Comparison of ENCODE assay signal across 7 cellular contexts in genomic region chr1:110412576-110412975, GRCh38. TPM values are rescaled to one million over a fixed set of nuclear protein-coding genes. Genes with fewer than 3 reads are reported as not detected.
DNase-seq lines count a peak whose midpoint lies in the region; ATAC-seq and TF ChIP-seq lines count a peak whose summit lies in the region.

No MANE protein-coding gene starts in this region.

- no peaks in the 10 kb centered on the region for H3K9me3 Mint-ChIP-seq in activated naive CD8-positive, alpha-beta T cell treated with anti-CD3 and anti-CD28 coated beads for 36 hours

- H3K9me3 ChIP-seq in heart left ventricle = no peaks in the 10 kb centered on the region

- no peaks in the 10 kb centered on the region for H3K36me3 Mint-ChIP-seq in activated naive CD8-positive, alpha-beta T cell treated with anti-CD3 and anti-CD28 coated beads for 36 hours

- ATAC-seq in SK-N-SH treated with all-trans-retinoic acid at 6 μM for 48 hours (peak; percentile 88), heart left ventricle (peak; percentile 40 to 76 (median 58)), HG03520 (IDR thresholded peaks at IDR 0.05; ENCODE audit: unreplicated experiment) (no peak)

- peaks cover 0 to 34% (median 16%) of the 10 kb centered on the region in 12 donors for H3K4me1 ChIP-seq in heart left ventricle

- H3K4me3 Mint-ChIP-seq in activated naive CD8-positive, alpha-beta T cell treated with anti-CD3 and anti-CD28 coated beads for 36 hours = no peak overlapping the region

- H3K4me3 ChIP-seq in heart left ventricle = no peak overlapping the region

- intact Hi-C loops in heart left ventricle (cut with DNase I) = loop anchor here in 9 of 10 donors (1.0 to 5.0 kb wide), 6 partner anchors 48 to 85 kb away; no protein-coding TSS in a partner anchor

- 33 to 38% (median 35%) methylated on average over 4 of the region's 4 CpGs for WGBS in heart left ventricle, 4 donors

- H3K27ac Mint-ChIP-seq in activated naive CD8-positive, alpha-beta T cell treated with anti-CD3 and anti-CD28 coated beads for 36 hours = no peak overlapping the region

- no peaks in the 10 kb centered on the region for H3K27me3 ChIP-seq in heart left ventricle

- H3K27me3 Mint-ChIP-seq in activated naive CD8-positive, alpha-beta T cell treated with anti-CD3 and anti-CD28 coated beads for 36 hours = no peaks in the 10 kb centered on the region

- TF ChIP-seq POLR2A in heart left ventricle (IDR thresholded peaks at IDR 0.05) = no peak

- H3K36me3 ChIP-seq in heart left ventricle = no peaks in the 10 kb centered on the region

- DNase-seq in LHCN-M2 (ENCODE audit: low read depth) = peak; percentile 68
- peak; percentile 58 for DNase-seq in activated naive CD8-positive, alpha-beta T cell treated with anti-CD3 and anti-CD28 coated beads for 36 hours
- peak; percentile 42 to 80 (median 70) for DNase-seq in heart left ventricle
- DNase-seq in pulmonary artery endothelial cell (ENCODE audit: low read depth, low spot score) = peak; percentile 17

- peaks cover 7% of the 10 kb centered on the region for H3K4me1 Mint-ChIP-seq in activated naive CD8-positive, alpha-beta T cell treated with anti-CD3 and anti-CD28 coated beads for 36 hours

- TF ChIP-seq CTCF in GM12874 (IDR thresholded peaks at IDR 0.05; ENCODE audit: insufficient read depth, low read depth, low read length) (peak; percentile 85), heart left ventricle (IDR thresholded peaks at IDR 0.05) (peak; percentile 61 to 83 (median 75))

- H3K27ac ChIP-seq in heart left ventricle = no peak overlapping the region

TF ChIP-seq in SK-N-SH treated with all-trans-retinoic acid at 6 μM for 48 hours, 23 proteins besides CTCF, POLR2A, EP300 and RAD21:
- no peak for TF ChIP-seq RARB (CRISPR knock-in tag; IDR thresholded peaks at IDR 0.05)
- TF ChIP-seq PATZ1 (CRISPR knock-in tag; IDR thresholded peaks at IDR 0.05; ENCODE audit: borderline replicate concordance) = no peak
- TF ChIP-seq ZNF70 (CRISPR knock-in tag; IDR thresholded peaks at IDR 0.05) = no peak
- no peak for TF ChIP-seq ZFP3 (CRISPR knock-in tag; IDR thresholded peaks at IDR 0.05)
- TF ChIP-seq CSRNP3 (CRISPR knock-in tag; IDR thresholded peaks at IDR 0.05) = no peak
- TF ChIP-seq TOX (CRISPR knock-in tag; IDR thresholded peaks at IDR 0.05; ENCODE audit: borderline replicate concordance) = no peak
- TF ChIP-seq GLIS3 (CRISPR knock-in tag; IDR thresholded peaks at IDR 0.05) = no peak
- TF ChIP-seq BACH2 (CRISPR knock-in tag; IDR thresholded peaks at IDR 0.05; ENCODE audit: borderline replicate concordance) = no peak
- no peak for TF ChIP-seq CREB5 (CRISPR knock-in tag; IDR thresholded peaks at IDR 0.05; ENCODE audit: low read depth)
- TF ChIP-seq ESRRG (CRISPR knock-in tag; IDR thresholded peaks at IDR 0.05) = no peak
- no peak for TF ChIP-seq CSDC2 (CRISPR knock-in tag; IDR thresholded peaks at IDR 0.05)
- TF ChIP-seq ARNTL (CRISPR knock-in tag; IDR thresholded peaks at IDR 0.05; ENCODE audit: borderline replicate concordance, low read depth) = no peak
- no peak for TF ChIP-seq PPARA (CRISPR knock-in tag; IDR thresholded peaks at IDR 0.05; ENCODE audit: borderline replicate concordance)
- no peak for TF ChIP-seq POU6F1 (CRISPR knock-in tag; IDR thresholded peaks at IDR 0.05; ENCODE audit: borderline replicate concordance, low read depth)
- TF ChIP-seq ZNF565 (CRISPR knock-in tag; conservative IDR thresholded peaks at IDR 0.05; ENCODE audit: low read depth) = no peak
- no peak for TF ChIP-seq ZFP30 (CRISPR knock-in tag; IDR thresholded peaks at IDR 0.05)
- no peak for TF ChIP-seq OSR1 (CRISPR knock-in tag; IDR thresholded peaks at IDR 0.05)
- no peak for TF ChIP-seq ZNF8 (CRISPR knock-in tag; IDR thresholded peaks at IDR 0.05)

RNA-seq across cellular contexts. Expression of gene LAMTOR5, which starts 5.1 kb away (rescaled TPM):
- total RNA-seq in LHCN-M2 (2014; rRNA removed) (101 and 116 TPM in 2 replicates), heart left ventricle (100 to 1,000 TPM; 130 to 267 (median 221) TPM), pulmonary artery endothelial cell (80.0 and 97.7 TPM in 2 replicates)
- 343 TPM for polyA plus RNA-seq in LHCN-M2 (2012)
- total RNA-seq in activated naive CD8-positive, alpha-beta T cell treated with anti-CD3 and anti-CD28 coated beads for 36 hours = 100 to 1,000 TPM; 170 to 173 TPM
- polyA plus RNA-seq in heart left ventricle = 100 to 1,000 TPM; 510 to 549 TPM

RNA-seq across cellular contexts. Expression of gene SLC16A4, which starts 21.8 kb away (rescaled TPM):
- total RNA-seq in LHCN-M2 (2014; rRNA removed) = 8.0 and 8.1 TPM in 2 replicates
- 7.8 TPM for polyA plus RNA-seq in LHCN-M2 (2012)
- under 1 TPM; 0.20 to 0.21 TPM for total RNA-seq in activated naive CD8-positive, alpha-beta T cell treated with anti-CD3 and anti-CD28 coated beads for 36 hours
- 1 to 10 TPM; 1.6 to 4.8 (median 2.3) TPM for total RNA-seq in heart left ventricle
- 1 to 10 TPM in 1 of 2 donors, under 1 TPM in 1; 1.00 to 1.9 TPM for polyA plus RNA-seq in heart left ventricle
- total RNA-seq in pulmonary artery endothelial cell = 15.3 and 19.4 TPM in 2 replicates

RNA-seq across cellular contexts. Expression of gene PROK1, which starts 38.4 kb away (rescaled TPM):
- total RNA-seq in LHCN-M2 (2014; rRNA removed) = not detected in 2 replicates
- not detected for polyA plus RNA-seq in LHCN-M2 (2012)
- not detected for total RNA-seq in activated naive CD8-positive, alpha-beta T cell treated with anti-CD3 and anti-CD28 coated beads for 36 hours
- 1 to 10 TPM in 1 of 9 donors, under 1 TPM in 4, not detected in 4; 0.23 to 2.1 (median 0.40) TPM for total RNA-seq in heart left ventricle
- 1 to 10 TPM in 1 of 2 donors, under 1 TPM in 1; 0.07 to 3.4 TPM for polyA plus RNA-seq in heart left ventricle
- not detected in 2 replicates for total RNA-seq in pulmonary artery endothelial cell

Comparison
In these comparisons a context has a peak if more than half of its experiments do, and no peak if none do; other contexts are left out.
1. DNase-seq: peak in every context shown above with its lines; median percentile 70 in heart left ventricle; 68 in LHCN-M2; 58 in activated naive CD8-positive, alpha-beta T cell treated with anti-CD3 and anti-CD28 coated beads for 36 hours; 17 in pulmonary artery endothelial cell.